In the genomic region with DNA sequence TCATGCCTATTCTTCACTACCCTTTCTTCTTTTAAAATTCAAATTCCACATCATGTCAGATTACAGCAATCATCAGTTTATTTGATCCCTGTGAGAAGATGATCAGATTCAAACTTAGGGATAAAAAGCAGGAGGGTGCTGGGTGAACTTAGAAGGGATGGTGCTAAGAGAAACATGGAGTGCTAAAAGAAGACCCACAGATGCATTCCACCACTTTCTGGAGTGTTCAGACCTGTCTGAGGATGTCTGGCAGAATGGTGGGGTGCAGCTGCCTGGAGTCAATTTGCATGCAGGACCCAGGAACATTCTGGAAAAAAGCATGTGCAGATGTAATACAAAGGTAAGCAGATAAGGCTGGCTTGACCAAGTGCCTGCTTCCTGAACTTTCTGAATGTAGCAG, we compare ENCODE assay signal across 1 cellular context.
"Had no signal": no experiment of that assay in that cellular context is flagged by ENCODE, and none has a peak within 500 bp of the region (broad histone marks: within the 10 kb centered on the region; RNA-seq: fewer than 3 reads in every experiment).

No MANE protein-coding gene starts in this region.

- H3K4me3 ChIP-seq: GM12878 had no signal

- ATAC-seq: GM12878 had no signal
